Comparison of ENCODE assay signal across 8 cellular contexts in the genomic region with DNA sequence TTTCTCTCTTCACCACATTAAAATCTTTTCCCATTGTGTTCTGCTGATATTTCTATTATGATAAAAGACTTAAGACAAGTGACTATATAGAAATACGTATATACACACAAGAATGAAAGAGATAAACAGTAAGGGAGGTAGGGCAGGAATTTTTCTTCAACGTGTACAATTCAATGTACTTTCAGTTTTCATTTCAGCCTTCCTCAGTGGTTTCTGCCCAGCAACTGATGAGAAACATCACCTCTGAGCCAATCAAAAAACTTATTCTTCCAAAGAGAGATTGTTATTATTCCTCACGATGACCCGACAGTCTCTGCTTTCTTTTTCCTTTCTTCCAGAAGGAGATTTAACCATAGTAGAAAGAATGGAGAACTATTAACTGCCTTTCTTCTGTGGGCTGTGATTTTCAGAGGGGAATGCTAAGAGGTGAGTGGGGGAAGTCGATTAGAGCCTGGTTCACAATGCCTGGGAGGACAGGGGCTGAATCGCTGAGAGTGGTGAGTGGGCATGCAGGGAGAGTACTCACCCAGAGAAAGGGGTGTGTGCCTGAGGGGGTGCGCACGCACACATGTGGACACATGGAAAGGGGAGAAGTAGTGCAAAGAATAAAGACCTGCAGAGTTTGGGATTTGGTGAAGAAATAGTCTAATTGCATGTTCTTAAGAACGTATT. TPM values are rescaled to one million over a fixed set of nuclear protein-coding genes. Genes with fewer than 3 reads are reported as not detected.
DNase-seq lines count a peak whose midpoint lies in the region; ATAC-seq and TF ChIP-seq lines count a peak whose summit lies in the region.

A gene (plus strand): TSS at position 289 of the 672 bp plus-strand sequence. CDS start 3,289 bp downstream, outside the sequence.

- TF ChIP-seq CTCF in foreskin keratinocyte (conservative IDR thresholded peaks at IDR 0.05) (no peak), neural progenitor cell (IDR thresholded peaks at IDR 0.05) (no peak), subcutaneous adipose tissue (IDR thresholded peaks at IDR 0.05; ENCODE audit: low read depth) (no peak)

- H3K27ac ChIP-seq in GM23248 (peak within 1 kb of the TSS; percentile 88), SJCRH30 (no peak within 1 kb of the TSS), foreskin keratinocyte (peak within 1 kb of the TSS; percentile 92), neural progenitor cell (no peak within 1 kb of the TSS)

- H3K9me3 ChIP-seq in GM23248 (ENCODE audit: low read depth) (no peaks in the 10 kb centered on the region), SJCRH30 (replicated peaks) (no peaks in the 10 kb centered on the region), neural progenitor cell (ENCODE audit: low read depth) (no peaks in the 10 kb centered on the region)

- 0 out of 2 replicates have a peak, but pooled peaks cover 6% of the 10 kb centered on the region for H3K4me1 ChIP-seq in GM23248 (ENCODE audit: insufficient read depth)
- no peaks in the 10 kb centered on the region for H3K4me1 ChIP-seq in SJCRH30
- H3K4me1 ChIP-seq in foreskin keratinocyte, result peaks cover 5% of the 10 kb centered on the region
- peaks cover 17% of the 10 kb centered on the region for H3K4me1 ChIP-seq in neural progenitor cell

- no peaks in the 10 kb centered on the region for H3K9me2 ChIP-seq in GM23248 (ENCODE audit: insufficient read depth)

- no peaks in the 10 kb centered on the region for H4K20me1 ChIP-seq in GM23248 (ENCODE audit: insufficient read depth)
- H4K20me1 ChIP-seq in neural progenitor cell (ENCODE audit: low read depth), result no peaks in the 10 kb centered on the region

- H3K36me3 ChIP-seq in GM23248 (ENCODE audit: low read depth) (no peaks in the 10 kb centered on the region), SJCRH30 (no peaks in the 10 kb centered on the region), neural progenitor cell (no peaks in the 10 kb centered on the region)

- peak; percentile 95 for ATAC-seq in foreskin keratinocyte

- WGBS in GM23248 (ENCODE audit: low coverage in 1 of 2, low lambda C conversion rate in 2 of 2, missing lambda C conversion rate in 2 of 2), 2 experiments, result 1 to 2% methylated on average over 9 of the region's 9 CpGs

- H3K9me3 Mint-ChIP-seq in neural progenitor cell, result no peaks in the 10 kb centered on the region

- in situ Hi-C loops in GM23248 (cut with MboI), result no loop called here

- H3K4me2 ChIP-seq in GM23248 (ENCODE audit: unreplicated experiment) (peak within 1 kb of the TSS; percentile 85), neural progenitor cell (peak within 1 kb of the TSS; percentile 71)

- H3K27me3 ChIP-seq in GM23248 (replicated peaks; ENCODE audit: insufficient read depth) (no peaks in the 10 kb centered on the region), SJCRH30 (no peaks in the 10 kb centered on the region), foreskin keratinocyte (no peaks in the 10 kb centered on the region), neural progenitor cell (no peaks in the 10 kb centered on the region)

- H3K4me1 Mint-ChIP-seq in neural progenitor cell, result peaks cover 17% of the 10 kb centered on the region

- peaks cover 10% of the 10 kb centered on the region for H3K36me3 Mint-ChIP-seq in neural progenitor cell

- peak within 1 kb of the TSS; percentile 81 for H2AFZ ChIP-seq in GM23248
- peak within 1 kb of the TSS; percentile 81 for H2AFZ ChIP-seq in neural progenitor cell (replicated peaks)

- H3K4me3 ChIP-seq in GM23248 (peak within 1 kb of the TSS; percentile 82), SJCRH30 (peak within 1 kb of the TSS; percentile 63), neural progenitor cell (peak within 1 kb of the TSS; percentile 46)

- DNase-seq in ELF-1 (ENCODE audit: low read depth, low spot score), result peak; percentile 29
- peak; percentile 88 for DNase-seq in GM23248
- DNase-seq in Kasumi-1 (lab: John Stamatoyannopoulos, UW), result peak; percentile 84 to 91
- DNase-seq in SJCRH30, result peak; percentile 62 to 71
- peak; percentile 74 for DNase-seq in activated naive CD4-positive, alpha-beta T cell treated with Interleukin-2 at 50 U/mL for 16 hours
- peak; percentile 59 to 79 for DNase-seq in foreskin keratinocyte
- DNase-seq in neural progenitor cell (ENCODE audit: low spot score), result peak; percentile 59

- peak within 1 kb of the TSS; percentile 86 for H3K4me3 Mint-ChIP-seq in neural progenitor cell

- no peaks in the 10 kb centered on the region for H3K27me3 Mint-ChIP-seq in neural progenitor cell (ENCODE audit: insufficient read depth, low read depth)

- H3K79me2 ChIP-seq in GM23248 (ENCODE audit: insufficient read depth), result no peaks in the 10 kb centered on the region
- no peaks in the 10 kb centered on the region for H3K79me2 ChIP-seq in neural progenitor cell (ENCODE audit: low read depth)

- H3F3A ChIP-seq in GM23248 (ENCODE audit: insufficient read depth) (no peaks in the 10 kb centered on the region), neural progenitor cell (ENCODE audit: low read depth) (no peaks in the 10 kb centered on the region)

- peak within 1 kb of the TSS; percentile 82 for H3K27ac Mint-ChIP-seq in neural progenitor cell

- H3K9ac ChIP-seq in GM23248 (peak within 1 kb of the TSS; percentile 86), neural progenitor cell (no peak within 1 kb of the TSS)

RNA-seq across cellular contexts. Expression of the gene that starts here (rescaled TPM):
- total RNA-seq in GM23248 (2014; rRNA removed; shearing (Covaris generic)), result 7.7 and 8.9 TPM in 2 replicates
- polyA plus RNA-seq in GM23248 (2016; fragmentation: Nextera tagmentation; extraction: Ambion mirVana) (5.5 and 6.7 TPM in 2 replicates), foreskin keratinocyte (4.4 and 5.2 TPM in 2 replicates)
- total RNA-seq in SJCRH30 (2014; rRNA removed; shearing (Covaris generic)), result 0.51 and 0.81 TPM in 2 replicates
- total RNA-seq in foreskin keratinocyte (9.5 and 12.2 TPM in 2 replicates), neural progenitor cell (ENCODE audit: low replicate concordance) (9.7 and 9.8 TPM in 2 replicates), subcutaneous adipose tissue (10 to 100 TPM in 3 of 4 donors, 1 to 10 TPM in 1; 9.6 to 25.2 (median 16.5) TPM)

Comparison
In these comparisons a context has a peak if more than half of its experiments do, and no peak if none do; other contexts are left out.
1. Peak in DNase-seq and H3K4me3 ChIP-seq in SJCRH30; RNA of the gene not detected or under 1 TPM.
2. DNase-seq: peak in every context shown above with its lines; median percentile 88 in GM23248; 88 in Kasumi-1; 74 in activated naive CD4-positive, alpha-beta T cell treated with Interleukin-2 at 50 U/mL for 16 hours; 69 in foreskin keratinocyte; 66 in SJCRH30; 59 in neural progenitor cell; 29 in ELF-1.
3. H3K27ac ChIP-seq: peak in GM23248 (single experiment) and foreskin keratinocyte (single experiment); none in SJCRH30 (single experiment) and neural progenitor cell (single experiment).
4. Peak in every context shown above with its lines, with median percentiles within 50 percentile points of each other: H3K4me3 ChIP-seq.